ENCODE assay signal across 8 cellular contexts in the genomic region with DNA sequence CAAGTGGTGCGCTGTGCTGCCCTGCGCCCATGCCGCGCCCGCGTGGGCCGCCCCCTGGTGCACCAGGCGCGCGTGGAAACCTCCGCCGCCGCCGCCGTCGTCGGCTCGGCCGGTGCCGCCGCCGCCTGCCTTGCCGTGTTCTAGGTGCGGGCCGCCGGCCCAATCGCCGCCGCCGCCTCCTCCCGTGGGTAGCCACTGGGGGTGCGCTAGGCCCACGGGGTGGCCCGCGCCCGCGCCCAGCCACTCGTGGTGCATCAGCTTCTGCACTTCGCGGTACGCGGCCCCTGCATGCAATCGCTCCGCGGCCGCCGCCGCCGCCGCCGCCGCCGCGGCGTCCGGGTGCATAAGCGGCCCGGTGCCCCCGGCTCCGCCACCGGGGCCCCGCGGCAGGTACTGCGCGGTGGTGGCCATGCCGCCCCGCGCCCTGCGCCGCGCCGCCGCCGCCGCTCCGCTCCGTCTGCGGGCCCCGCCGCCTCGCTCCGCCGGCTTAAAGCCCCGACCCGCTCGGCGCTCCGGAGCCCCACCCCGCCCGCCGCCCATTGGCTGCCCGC. TPM values are rescaled to one million over a fixed set of nuclear protein-coding genes. Genes with fewer than 3 reads are reported as not detected.
A peak's percentile ranks its signal among the peaks of the same experiment; 100 is the strongest.
DNase-seq lines count a peak whose midpoint lies in the region; ATAC-seq and TF ChIP-seq lines count a peak whose summit lies in the region.

A gene (minus strand): TSS at position 461 of the 551 bp plus-strand sequence. CDS start 50 bp downstream, at position 411.

- TF ChIP-seq CTCF in thoracic aorta (IDR thresholded peaks at IDR 0.05), result no peak

- no peaks in the 10 kb centered on the region for H3K36me3 Mint-ChIP-seq in activated naive CD4-positive, alpha-beta T cell treated with anti-CD3 and anti-CD28 coated beads, Interleukin-2, amount 10 ng/mL, durations not matched to agents 7 days and 5 days

- H3K27ac Mint-ChIP-seq in activated naive CD4-positive, alpha-beta T cell treated with anti-CD3 and anti-CD28 coated beads, Interleukin-2, amount 10 ng/mL, durations not matched to agents 7 days and 5 days, result no peak within 1 kb of the TSS

- H3K4me1 Mint-ChIP-seq in activated naive CD4-positive, alpha-beta T cell treated with anti-CD3 and anti-CD28 coated beads, Interleukin-2, amount 10 ng/mL, durations not matched to agents 7 days and 5 days, result peaks cover 9% of the 10 kb centered on the region

- H3K27me3 ChIP-seq in iPS-20b (ENCODE audit: insufficient read depth, low read length), result peaks cover 67% of the 10 kb centered on the region
- peaks cover 31% of the 10 kb centered on the region for H3K27me3 ChIP-seq in thoracic aorta (replicated peaks; ENCODE audit: insufficient read depth)

- H3K4me3 ChIP-seq in iPS-20b (ENCODE audit: low read length), result peak within 1 kb of the TSS; percentile 87
- H3K4me3 ChIP-seq in thoracic aorta, result peak within 1 kb of the TSS; percentile 88

- peak; percentile 43 for DNase-seq in activated naive CD4-positive, alpha-beta T cell treated with anti-CD3 and anti-CD28 coated beads, Interleukin-2, amount 10 ng/mL, durations not matched to agents 7 days and 5 days
- no peak for DNase-seq in thoracic aorta (ENCODE audit: low spot score)
- DNase-seq in NCI-H2171 treated with DMSO at 0.1 percent for 48 hours (lab: John Stamatoyannopoulos, UW), result no peak
- DNase-seq in stimulated activated naive CD4-positive, alpha-beta T cell treated with Interleukin-2 at 50 U/mL for 16 hours (lab: John Stamatoyannopoulos, UW), result no peak

- peak; percentile 26 for ATAC-seq in GM18858 (IDR thresholded peaks at IDR 0.05; ENCODE audit: unreplicated experiment)
- ATAC-seq in HG02981 (IDR thresholded peaks at IDR 0.05; ENCODE audit: unreplicated experiment), result peak; percentile 1
- ATAC-seq in thoracic aorta (ENCODE audit: insufficient number of reproducible peaks, low FRiP score, low read depth), result no peak
- no peak for ATAC-seq in HG02588 (IDR thresholded peaks at IDR 0.05; ENCODE audit: unreplicated experiment)

- H3K27me3 Mint-ChIP-seq in activated naive CD4-positive, alpha-beta T cell treated with anti-CD3 and anti-CD28 coated beads, Interleukin-2, amount 10 ng/mL, durations not matched to agents 7 days and 5 days, result peaks cover 90% of the 10 kb centered on the region

- H3K9me3 ChIP-seq in iPS-20b (ENCODE audit: insufficient read depth, low read depth, low read length), result no peaks in the 10 kb centered on the region
- H3K9me3 ChIP-seq in thoracic aorta, result no peaks in the 10 kb centered on the region

- peak within 1 kb of the TSS; percentile 11; the same call in 1 of the 2 replicates for H3K9ac ChIP-seq in iPS-20b (ENCODE audit: low read depth, low read length)

- no peaks in the 10 kb centered on the region for H3K9me3 Mint-ChIP-seq in activated naive CD4-positive, alpha-beta T cell treated with anti-CD3 and anti-CD28 coated beads, Interleukin-2, amount 10 ng/mL, durations not matched to agents 7 days and 5 days

- H3K36me3 ChIP-seq in iPS-20b (ENCODE audit: insufficient read depth, low read depth, low read length) (no peaks in the 10 kb centered on the region), thoracic aorta (no peaks in the 10 kb centered on the region)

- no peak within 1 kb of the TSS for H3K27ac ChIP-seq in iPS-20b (ENCODE audit: low read length)
- peak within 1 kb of the TSS; percentile 28 to 49 for H3K27ac ChIP-seq in thoracic aorta

- H3K4me1 ChIP-seq in iPS-20b (ENCODE audit: insufficient read depth, low read length) (peaks cover 4% of the 10 kb centered on the region; the same call in 1 of the 2 replicates), thoracic aorta (ENCODE audit: control insufficient read depth in 1 of 2, low read depth in 2 of 2) (peaks cover 9 to 26% of the 10 kb centered on the region in 2 donors)

- peak within 1 kb of the TSS; percentile 69 for H3K4me3 Mint-ChIP-seq in activated naive CD4-positive, alpha-beta T cell treated with anti-CD3 and anti-CD28 coated beads, Interleukin-2, amount 10 ng/mL, durations not matched to agents 7 days and 5 days

- CTCF ChIA-PET in activated naive CD4-positive, alpha-beta T cell treated with anti-CD3 and anti-CD28 coated beads, Interleukin-2, amount 10 ng/mL, durations not matched to agents 7 days and 5 days (lab: Charles Lee), result no interaction called here

RNA-seq across cellular contexts. Expression of the gene that starts here (rescaled TPM):
- total RNA-seq in thoracic aorta, result not detected

Comparison
In these comparisons a context has a peak if more than half of its experiments do, and no peak if none do; other contexts are left out.
1. ATAC-seq: peak in GM18858 (single experiment) and HG02981 (single experiment); none in thoracic aorta (single experiment) and HG02588 (single experiment).